In the genomic region with DNA sequence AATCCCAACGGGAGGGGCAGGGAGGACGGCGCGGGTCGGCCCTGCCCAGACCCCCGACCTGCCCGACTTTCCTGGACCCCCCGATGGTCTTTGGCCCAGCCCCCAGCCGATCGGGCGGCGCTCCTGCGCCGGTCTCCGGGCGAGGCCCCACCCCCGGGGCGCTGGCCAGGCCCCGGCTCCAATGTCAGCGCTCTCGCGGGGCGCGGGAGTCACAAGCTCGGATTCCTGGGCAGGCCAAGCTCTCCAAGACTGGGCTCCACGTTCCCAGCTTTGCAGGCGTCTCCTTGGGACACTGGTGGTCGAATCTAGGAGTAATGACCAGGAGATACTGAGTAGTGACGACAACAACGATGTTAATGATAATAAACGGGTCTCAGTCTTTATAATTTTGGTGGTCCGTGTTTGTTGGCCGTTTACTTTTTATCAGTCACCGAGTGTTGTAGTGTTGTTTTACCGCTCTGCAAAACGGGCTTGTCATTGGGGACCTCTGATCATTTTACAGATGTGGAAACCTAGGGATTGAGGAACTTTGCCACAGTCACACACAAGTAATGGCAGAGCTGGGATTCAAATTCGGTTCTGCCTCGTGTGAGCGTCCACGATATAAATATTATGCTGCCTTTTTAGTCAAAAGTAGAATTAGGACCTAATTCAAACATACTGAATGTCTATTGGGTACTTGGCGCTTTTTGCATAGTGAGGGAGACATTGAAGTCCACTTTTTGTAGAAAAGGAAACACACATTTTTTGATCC, we compare ENCODE assay signal across 8 cellular contexts. TPM values are rescaled to one million over a fixed set of nuclear protein-coding genes. Genes with fewer than 3 reads are reported as not detected.
DNase-seq lines count a peak whose midpoint lies in the region; ATAC-seq and TF ChIP-seq lines count a peak whose summit lies in the region.

No MANE protein-coding gene starts in this region.

- H3K9me3 ChIP-seq in BE2C (no peaks in the 10 kb centered on the region), OCI-LY1 (ENCODE audit: low read length) (no peaks in the 10 kb centered on the region)

- peaks cover 94% of the 10 kb centered on the region for H3K36me3 Mint-ChIP-seq in activated T-helper 2 cell treated with anti-CD3 and anti-CD28 coated beads, Interferon-gamma antibody, Interleukin-2, Interleukin-4, amounts not matched to agents 10 μg/mL and 5 μg/mL and 100 μg/mL, durations not matched to agents 14 hours and 24 hours and 36 hours (ENCODE audit: low read depth)
- H3K36me3 Mint-ChIP-seq in neural crest cell (ENCODE audit: low read depth) = peaks cover 21% of the 10 kb centered on the region

- H3K27me3 Mint-ChIP-seq in activated T-helper 2 cell treated with anti-CD3 and anti-CD28 coated beads, Interferon-gamma antibody, Interleukin-2, Interleukin-4, amounts not matched to agents 10 μg/mL and 5 μg/mL and 100 μg/mL, durations not matched to agents 14 hours and 24 hours and 36 hours (ENCODE audit: low read depth) = no peaks in the 10 kb centered on the region
- peaks cover 12% of the 10 kb centered on the region for H3K27me3 Mint-ChIP-seq in neural crest cell (ENCODE audit: low read depth)

- WGBS in urinary bladder = 2% methylated on average over 41 of the region's 41 CpGs

- no peak overlapping the region for H2AFZ ChIP-seq in OCI-LY1 (ENCODE audit: low read length)

- H3K36me3 ChIP-seq in BE2C = peaks cover 81% of the 10 kb centered on the region
- H3K36me3 ChIP-seq in OCI-LY1 (ENCODE audit: insufficient read depth, low read length) = peaks cover 87% of the 10 kb centered on the region
- peaks cover 4% of the 10 kb centered on the region for H3K36me3 ChIP-seq in urinary bladder (ENCODE audit: insufficient read depth)

- H3K27ac Mint-ChIP-seq in activated T-helper 2 cell treated with anti-CD3 and anti-CD28 coated beads, Interferon-gamma antibody, Interleukin-2, Interleukin-4, amounts not matched to agents 10 μg/mL and 5 μg/mL and 100 μg/mL, durations not matched to agents 14 hours and 24 hours and 36 hours = peak overlapping the region; percentile 95
- peak overlapping the region; percentile 92 for H3K27ac Mint-ChIP-seq in neural crest cell (ENCODE audit: unreplicated experiment)

- H3F3A ChIP-seq in OCI-LY1 (ENCODE audit: insufficient read depth, low read length) = peaks cover 11% of the 10 kb centered on the region

- no peaks in the 10 kb centered on the region for H3K4me1 ChIP-seq in BE2C
- H3K4me1 ChIP-seq in OCI-LY1 (ENCODE audit: insufficient read depth, low read length, severe bottlenecking) = peaks cover 48% of the 10 kb centered on the region
- H3K4me1 ChIP-seq in urinary bladder (ENCODE audit: insufficient read depth) = peaks cover 4% of the 10 kb centered on the region

- peak overlapping the region; percentile 99 for H3K9ac ChIP-seq in OCI-LY1 (ENCODE audit: low read length)

- H4K20me1 ChIP-seq in OCI-LY1 (ENCODE audit: insufficient read depth, low read length) = no peaks in the 10 kb centered on the region

- H3K4me3 ChIP-seq in BE2C (ENCODE audit: low read depth, low read length) (peak overlapping the region; percentile 82), OCI-LY1 (ENCODE audit: low read depth, low read length, poor library complexity, severe bottlenecking) (peak overlapping the region; percentile 97), fibroblast of pulmonary artery (replicated peaks; ENCODE audit: low read depth, low read length) (peak overlapping the region; percentile 72), urinary bladder (ENCODE audit: low read depth, low read length) (peak overlapping the region; percentile 93)

- H3K9me2 ChIP-seq in OCI-LY1 (ENCODE audit: low read depth, low read length) = no peaks in the 10 kb centered on the region

- DNase-seq in BE2C (peak; percentile 67), fibroblast of pulmonary artery (ENCODE audit: low read depth) (peak; percentile 81), neural crest cell (ENCODE audit: low read depth, low spot score) (peak; percentile 58)
- peak; percentile 47 for DNase-seq in activated T-helper 2 cell treated with anti-CD3 and anti-CD28 coated beads, Interferon-gamma antibody, Interleukin-2, Interleukin-4, amounts not matched to agents 10 μg/mL and 5 μg/mL and 100 μg/mL, durations not matched to agents 14 hours and 24 hours and 36 hours (ENCODE audit: low spot score)

- ATAC-seq in GM18907 (IDR thresholded peaks at IDR 0.05; ENCODE audit: unreplicated experiment) (peak; percentile 29), HG03139 (IDR thresholded peaks at IDR 0.05; ENCODE audit: unreplicated experiment) (peak; percentile 17)

- TF ChIP-seq CTCF in BE2C (IDR thresholded peaks at IDR 0.05; ENCODE audit: low read depth, low read length) (no peak), OCI-LY1 (IDR thresholded peaks at IDR 0.05; ENCODE audit: low read length) (no peak), fibroblast of pulmonary artery (IDR thresholded peaks at IDR 0.05; ENCODE audit: low read length, missing control alignments) (no peak), neural crest cell (conservative IDR thresholded peaks at IDR 0.05) (no peak)

- intact Hi-C loops in activated T-helper 2 cell treated with anti-CD3 and anti-CD28 coated beads, Interferon-gamma antibody, Interleukin-2, Interleukin-4, amounts not matched to agents 10 μg/mL and 5 μg/mL and 100 μg/mL, durations not matched to agents 14 hours and 24 hours and 36 hours (cut with micrococcal nuclease) = no loop called here

- H3K27me3 ChIP-seq in BE2C (no peaks in the 10 kb centered on the region), OCI-LY1 (ENCODE audit: insufficient read depth, low read length) (no peaks in the 10 kb centered on the region)

- H3K79me2 ChIP-seq in OCI-LY1 (ENCODE audit: insufficient read depth, low read length) = peaks cover 18% of the 10 kb centered on the region

- peaks cover 33% of the 10 kb centered on the region for H3K4me1 Mint-ChIP-seq in activated T-helper 2 cell treated with anti-CD3 and anti-CD28 coated beads, Interferon-gamma antibody, Interleukin-2, Interleukin-4, amounts not matched to agents 10 μg/mL and 5 μg/mL and 100 μg/mL, durations not matched to agents 14 hours and 24 hours and 36 hours (ENCODE audit: low read depth)
- peaks cover 30% of the 10 kb centered on the region for H3K4me1 Mint-ChIP-seq in neural crest cell

- H3K4me3 Mint-ChIP-seq in activated T-helper 2 cell treated with anti-CD3 and anti-CD28 coated beads, Interferon-gamma antibody, Interleukin-2, Interleukin-4, amounts not matched to agents 10 μg/mL and 5 μg/mL and 100 μg/mL, durations not matched to agents 14 hours and 24 hours and 36 hours (ENCODE audit: low read depth) = peak overlapping the region; percentile 88
- peak overlapping the region; percentile 95 for H3K4me3 Mint-ChIP-seq in neural crest cell

- H3K4me2 ChIP-seq in OCI-LY1 (ENCODE audit: low read length) = peak overlapping the region; percentile 90

- H3K27ac ChIP-seq in OCI-LY1 (ENCODE audit: low read depth, low read length, poor library complexity, severe bottlenecking) (peak overlapping the region; percentile 65), urinary bladder (ENCODE audit: low read depth) (peak overlapping the region; percentile 75)

- H3K9me3 Mint-ChIP-seq in activated T-helper 2 cell treated with anti-CD3 and anti-CD28 coated beads, Interferon-gamma antibody, Interleukin-2, Interleukin-4, amounts not matched to agents 10 μg/mL and 5 μg/mL and 100 μg/mL, durations not matched to agents 14 hours and 24 hours and 36 hours = no peaks in the 10 kb centered on the region
- H3K9me3 Mint-ChIP-seq in neural crest cell = no peaks in the 10 kb centered on the region

RNA-seq across cellular contexts. Expression of a gene that starts 0.6 kb away (rescaled TPM):
- 407 TPM for polyA plus RNA-seq in BE2C (2012; ENCODE audit: insufficient read depth, insufficient read length, low read depth)
- 189 and 196 TPM in 2 replicates for total RNA-seq in activated T-helper 2 cell treated with anti-CD3 and anti-CD28 coated beads, Interferon-gamma antibody, Interleukin-2, Interleukin-4, amounts not matched to agents 10 μg/mL and 5 μg/mL and 100 μg/mL, durations not matched to agents 14 hours and 24 hours and 36 hours
- 77.3 and 82.8 TPM in 2 replicates for total RNA-seq in neural crest cell
- total RNA-seq in urinary bladder = 29.5 TPM
- 129 TPM for polyA plus RNA-seq in urinary bladder

RNA-seq across cellular contexts. Expression of a gene that starts 7.9 kb away (rescaled TPM):
- 1,011 TPM for polyA plus RNA-seq in BE2C (2012; ENCODE audit: insufficient read depth, insufficient read length, low read depth)
- 984 and 991 TPM in 2 replicates for total RNA-seq in activated T-helper 2 cell treated with anti-CD3 and anti-CD28 coated beads, Interferon-gamma antibody, Interleukin-2, Interleukin-4, amounts not matched to agents 10 μg/mL and 5 μg/mL and 100 μg/mL, durations not matched to agents 14 hours and 24 hours and 36 hours
- total RNA-seq in neural crest cell (670 and 679 TPM in 2 replicates), urinary bladder (350 TPM)
- 366 TPM for polyA plus RNA-seq in urinary bladder

RNA-seq across cellular contexts. Expression of a gene that starts 10.8 kb away (rescaled TPM):
- 314 TPM for polyA plus RNA-seq in BE2C (2012; ENCODE audit: insufficient read depth, insufficient read length, low read depth)
- 29.2 and 32.6 TPM in 2 replicates for total RNA-seq in activated T-helper 2 cell treated with anti-CD3 and anti-CD28 coated beads, Interferon-gamma antibody, Interleukin-2, Interleukin-4, amounts not matched to agents 10 μg/mL and 5 μg/mL and 100 μg/mL, durations not matched to agents 14 hours and 24 hours and 36 hours
- 26.0 and 26.4 TPM in 2 replicates for total RNA-seq in neural crest cell
- 7.3 TPM for total RNA-seq in urinary bladder
- polyA plus RNA-seq in urinary bladder = 45.9 TPM

RNA-seq across cellular contexts. Expression of a gene that starts 12.8 kb away (rescaled TPM):
- polyA plus RNA-seq in BE2C (2012; ENCODE audit: insufficient read depth, insufficient read length, low read depth) = 277 TPM
- total RNA-seq in activated T-helper 2 cell treated with anti-CD3 and anti-CD28 coated beads, Interferon-gamma antibody, Interleukin-2, Interleukin-4, amounts not matched to agents 10 μg/mL and 5 μg/mL and 100 μg/mL, durations not matched to agents 14 hours and 24 hours and 36 hours = 165 and 166 TPM in 2 replicates
- total RNA-seq in neural crest cell (81.6 and 83.1 TPM in 2 replicates), urinary bladder (27.2 TPM)
- polyA plus RNA-seq in urinary bladder = 51.3 TPM

RNA-seq across cellular contexts. Expression of a gene that starts 23.1 kb away (rescaled TPM):
- polyA plus RNA-seq in BE2C (2012; ENCODE audit: insufficient read depth, insufficient read length, low read depth) = 0.25 TPM
- 0.16 TPM in 1 of 2 replicates, not detected in the other for total RNA-seq in activated T-helper 2 cell treated with anti-CD3 and anti-CD28 coated beads, Interferon-gamma antibody, Interleukin-2, Interleukin-4, amounts not matched to agents 10 μg/mL and 5 μg/mL and 100 μg/mL, durations not matched to agents 14 hours and 24 hours and 36 hours
- total RNA-seq in neural crest cell (not detected in 2 replicates), urinary bladder (not detected)
- polyA plus RNA-seq in urinary bladder = not detected

Comparison
In these comparisons a context has a peak if more than half of its experiments do, and no peak if none do; other contexts are left out.
1. Peak in every context shown above with its lines: DNase-seq, ATAC-seq, H3K4me3 ChIP-seq and H3K27ac ChIP-seq.